8 cellular contexts compared by ENCODE assay signal in genomic region chr9:122159026-122159924, GRCh38. TPM values are rescaled to one million over a fixed set of nuclear protein-coding genes. Genes with fewer than 3 reads are reported as not detected.
DNase-seq lines count a peak whose midpoint lies in the region; ATAC-seq, FAIRE-seq and TF ChIP-seq lines count a peak whose summit lies in the region.

MORN5 (plus strand) TSS chr9:122159908; CDS start chr9:122159973, 65 bp downstream.
NDUFA8 (minus strand) TSS chr9:122159779; CDS start chr9:122159677, 102 bp downstream.

- H3K9me3 ChIP-seq in WERI-Rb-1 (ENCODE audit: severe bottlenecking) = peaks cover 19% of the 10 kb centered on the region

- peak within 1 kb of the TSS; percentile 88 for H3K4me3 ChIP-seq in WERI-Rb-1 (ENCODE audit: low read depth, low read length)
- H3K4me3 ChIP-seq in bronchial epithelial cell (ENCODE audit: low read depth, low read length) = peak within 1 kb of the TSS; percentile 88
- H3K4me3 ChIP-seq in skin epidermis = peak within 1 kb of the TSS; percentile 77 to 97 (median 86)

- peak; percentile 36 for FAIRE-seq in bronchial epithelial cell (lab: Jason Lieb, UNC)

- ATAC-seq in GM18907 (IDR thresholded peaks at IDR 0.05; ENCODE audit: unreplicated experiment) = peak; percentile 91
- ATAC-seq in HG03139 (IDR thresholded peaks at IDR 0.05; ENCODE audit: unreplicated experiment) = peak; percentile 96

- H3K27ac ChIP-seq in WERI-Rb-1 = peak within 1 kb of the TSS; percentile 84
- H3K27ac ChIP-seq in skin epidermis = peak within 1 kb of the TSS; percentile 77 to 99 (median 91)

- H3K36me3 ChIP-seq in WERI-Rb-1 (peaks cover 14% of the 10 kb centered on the region), bronchial epithelial cell (ENCODE audit: control insufficient read depth, insufficient read depth, low read length) (no peaks in the 10 kb centered on the region)

- TF ChIP-seq CTCF in WERI-Rb-1 (IDR thresholded peaks at IDR 0.05; ENCODE audit: low read depth, low read length) = no peak
- no peak for TF ChIP-seq CTCF in bronchial epithelial cell (IDR thresholded peaks at IDR 0.05; ENCODE audit: insufficient read depth, low read length, severe bottlenecking)

- DNase-seq in AG08395 (ENCODE audit: low spot score) (peak; percentile 100), NCI-H2196 treated with DMSO at 0.1 percent for 48 hours (lab: John Stamatoyannopoulos, UW; ENCODE audit: unreplicated experiment) (peak; percentile 93), WERI-Rb-1 (peak; percentile 98), bronchial epithelial cell (ENCODE audit: low read depth) (peak; percentile 91), iPS-NIHi11 (ENCODE audit: low spot score) (peak; percentile 100)

- H3K27me3 ChIP-seq in WERI-Rb-1 (ENCODE audit: insufficient read depth, low read depth, severe bottlenecking) (peaks cover 15% of the 10 kb centered on the region), bronchial epithelial cell (ENCODE audit: control insufficient read depth, insufficient read depth, low read length) (no peaks in the 10 kb centered on the region)

RNA-seq across cellular contexts. Expression of gene MORN5, which starts in this region (rescaled TPM):
- not detected in 2 replicates for total RNA-seq in bronchial epithelial cell

RNA-seq across cellular contexts. Expression of gene NDUFA8, which starts in this region (rescaled TPM):
- 34.2 and 39.4 TPM in 2 replicates for total RNA-seq in bronchial epithelial cell

Comparison
In these comparisons a context has a peak if more than half of its experiments do, and no peak if none do; other contexts are left out.
1. Peak in every context shown above with its lines: DNase-seq, ATAC-seq, H3K4me3 ChIP-seq and H3K27ac ChIP-seq.